In genomic region chr20:40497781-40498691, GRCh38 we compare ENCODE assay signal across 12 cellular contexts.
A peak's percentile ranks its signal among the peaks of the same experiment; 100 is the strongest.
DNase-seq lines count a peak whose midpoint lies in the region; ATAC-seq and TF ChIP-seq lines count a peak whose summit lies in the region.
"Had no signal": no experiment of that assay in that cellular context is flagged by ENCODE, and none has a peak within 500 bp of the region (broad histone marks: within the 10 kb centered on the region; RNA-seq: fewer than 3 reads in every experiment).

No MANE protein-coding gene starts in this region.

- TF ChIP-seq POLR2A in adrenal gland (IDR thresholded peaks at IDR 0.05) (no peak), upper lobe of left lung (IDR thresholded peaks at IDR 0.05) (no peak)

- peak; percentile 96 to 97 for DNase-seq in Kasumi-1 (lab: John Stamatoyannopoulos, UW)
- peak in 6 of 7 donors; percentile 34 to 74 (median 58) for DNase-seq in adrenal gland
- peak; percentile 34 for DNase-seq in iris pigment epithelial cell (ENCODE audit: low read depth)
- DNase-seq in upper lobe of left lung: peak in 1 of 2 donors; percentile 78
- no peak for DNase-seq in NCI-H524 treated with DMSO at 0.1 percent for 48 hours (lab: John Stamatoyannopoulos, UW)
- DNase-seq: activated CD8-positive, alpha-beta memory T cell treated with anti-CD3 and anti-CD28 coated beads, Interleukin-2, amount 10 ng/mL, durations not matched to agents 7 days and 5 days; glutamatergic neuron; NCI-H187 treated with DMSO at 0.1 percent for 48 hours; SK-N-SH had no signal

- intact Hi-C loops in adrenal gland (cut with DNase I): no loop called here

- H3K27me3 ChIP-seq in adrenal gland (no peaks in the 10 kb centered on the region), upper lobe of left lung (no peaks in the 10 kb centered on the region)
- H3K27me3 ChIP-seq: cardiac muscle cell had no signal

- H3K36me3 ChIP-seq in adrenal gland (replicated peaks in 1 of 2) (no peaks in the 10 kb centered on the region), upper lobe of left lung (no peaks in the 10 kb centered on the region)
- H3K36me3 ChIP-seq: cardiac muscle cell had no signal

- peaks cover 0 to 5% of the 10 kb centered on the region in 2 donors for H3K4me1 ChIP-seq in adrenal gland (replicated peaks in 1 of 2)
- peaks cover 0 to 10% (median 8%) of the 10 kb centered on the region in 4 donors for H3K4me1 ChIP-seq in upper lobe of left lung

- peak in 1 of 4 donors; percentile 24 for TF ChIP-seq EP300 in upper lobe of left lung (IDR thresholded peaks at IDR 0.05)

- WGBS in adrenal gland, 4 donors: 49 to 67% (median 63%) methylated on average over 5 of the region's 5 CpGs
- 48% methylated on average over 5 of the region's 5 CpGs for WGBS in upper lobe of left lung, 2 donors

- H3K9me3 ChIP-seq in adrenal gland (replicated peaks in 1 of 3) (no peaks in the 10 kb centered on the region), upper lobe of left lung (no peaks in the 10 kb centered on the region)
- H3K9me3 ChIP-seq: SK-N-SH had no signal

- H3K4me3 ChIP-seq in adrenal gland: no peak overlapping the region
- no peak overlapping the region for H3K4me3 ChIP-seq in upper lobe of left lung
- H3K4me3 ChIP-seq: cardiac muscle cell had no signal

- H3K27ac ChIP-seq in adrenal gland (peak overlapping the region in 1 of 5 donors; percentile 69), upper lobe of left lung (peak overlapping the region; percentile 54 to 78 (median 74))
- H3K27ac ChIP-seq: cardiac muscle cell had no signal

- ATAC-seq in upper lobe of left lung (ENCODE audit: low FRiP score in 2 of 2) (peak; percentile 84 to 85), GM21529 (IDR thresholded peaks at IDR 0.05; ENCODE audit: unreplicated experiment) (no peak), HG02798 (IDR thresholded peaks at IDR 0.05; ENCODE audit: poor library complexity, unreplicated experiment) (no peak)
- ATAC-seq: activated CD8-positive, alpha-beta memory T cell treated with anti-CD3 and anti-CD28 coated beads, Interleukin-2, amount 10 ng/mL, durations not matched to agents 7 days and 5 days had no signal

- TF ChIP-seq CTCF in adrenal gland (IDR thresholded peaks at IDR 0.05) (no peak), upper lobe of left lung (IDR thresholded peaks at IDR 0.05) (no peak)

Comparison
In these comparisons a context has a peak if more than half of its experiments do, and no peak if none do; other contexts are left out.
1. ATAC-seq: peak in upper lobe of left lung (2 of 2); none in GM21529 (single experiment) and HG02798 (single experiment).